8 cellular contexts compared by ENCODE assay signal in genomic region chr13:21075303-21076264, GRCh38. TPM values are rescaled to one million over a fixed set of nuclear protein-coding genes. Genes with fewer than 3 reads are reported as not detected.
DNase-seq lines count a peak whose midpoint lies in the region; ATAC-seq, FAIRE-seq and TF ChIP-seq lines count a peak whose summit lies in the region.

No MANE protein-coding gene starts in this region.

- H3K4me1 Mint-ChIP-seq in CD4-positive, CD25-positive, alpha-beta regulatory T cell = peaks cover 7 to 13% (median 10%) of the 10 kb centered on the region in 4 donors
- peaks cover 32% of the 10 kb centered on the region for H3K4me1 Mint-ChIP-seq in stimulated activated effector memory CD8-positive, alpha-beta T cell treated with anti-CD3 and anti-CD28 coated beads, Interleukin-12 subunit alpha, Interleukin-12 subunit beta, amount 100 ng/mL, for 72 hours

- no peak overlapping the region for H3K27ac ChIP-seq in CD4-positive, CD25-positive, alpha-beta regulatory T cell (ENCODE audit: insufficient read depth, low read length, poor library complexity, severe bottlenecking)
- H3K27ac ChIP-seq in HL-60 (replicated peaks) (peak overlapping the region; percentile 23), GM12878 (ENCODE audit: control insufficient read depth, insufficient read depth) (no peak overlapping the region)

- H3K4me3 ChIP-seq in CD4-positive, CD25-positive, alpha-beta regulatory T cell (ENCODE audit: low read depth, low read length) = peak overlapping the region; percentile 35
- H3K4me3 ChIP-seq in HL-60 (replicated peaks; ENCODE audit: insufficient read depth, low read length) = no peak overlapping the region
- H3K4me3 ChIP-seq in GM12878 = peak overlapping the region; percentile 44; the same call in 1 of the 2 replicates

- peak in 1 of 2 donors; percentile 42 for ATAC-seq in CD4-positive, CD25-positive, alpha-beta regulatory T cell (ENCODE audit: low read depth in 2 of 2)
- peak; percentile 83 for ATAC-seq in GM12878
- peak; percentile 52 for ATAC-seq in stimulated activated effector memory CD8-positive, alpha-beta T cell treated with anti-CD3 and anti-CD28 coated beads, Interleukin-12 subunit alpha, Interleukin-12 subunit beta, amount 100 ng/mL, for 72 hours
- no peak for ATAC-seq in HG03135 (IDR thresholded peaks at IDR 0.05; ENCODE audit: unreplicated experiment)
- no peak for ATAC-seq in GM18873 (IDR thresholded peaks at IDR 0.05; ENCODE audit: low FRiP score, unreplicated experiment)

- CTCF ChIA-PET in GM12878 (lab: Yijun Ruan, JAX) = no interaction called here

- H3K36me3 Mint-ChIP-seq in CD4-positive, CD25-positive, alpha-beta regulatory T cell = no peaks in the 10 kb centered on the region
- no peaks in the 10 kb centered on the region for H3K36me3 Mint-ChIP-seq in stimulated activated effector memory CD8-positive, alpha-beta T cell treated with anti-CD3 and anti-CD28 coated beads, Interleukin-12 subunit alpha, Interleukin-12 subunit beta, amount 100 ng/mL, for 72 hours

- intact Hi-C loops in GM12878 (cut with micrococcal nuclease; ENCODE audit: unreplicated experiment) = loop anchor here (10.0 kb wide), 1 partner anchor 131 kb away; no protein-coding TSS in a partner anchor

- peaks cover 0 to 5% (median 0%) of the 10 kb centered on the region in 7 donors for H3K9me3 Mint-ChIP-seq in CD4-positive, CD25-positive, alpha-beta regulatory T cell
- no peaks in the 10 kb centered on the region for H3K9me3 Mint-ChIP-seq in stimulated activated effector memory CD8-positive, alpha-beta T cell treated with anti-CD3 and anti-CD28 coated beads, Interleukin-12 subunit alpha, Interleukin-12 subunit beta, amount 100 ng/mL, for 72 hours

- peaks cover 9% of the 10 kb centered on the region for H3K4me1 ChIP-seq in CD4-positive, CD25-positive, alpha-beta regulatory T cell (ENCODE audit: control insufficient read depth, insufficient read depth, low read length, poor library complexity, severe bottlenecking)
- H3K4me1 ChIP-seq in GM12878 (ENCODE audit: control insufficient read depth, insufficient read depth, low read length) = peaks cover 6% of the 10 kb centered on the region

- H3K27me3 Mint-ChIP-seq in CD4-positive, CD25-positive, alpha-beta regulatory T cell = peaks cover 59% of the 10 kb centered on the region

- H3K27me3 ChIP-seq in CD4-positive, CD25-positive, alpha-beta regulatory T cell (ENCODE audit: control insufficient read depth, insufficient read depth, low read length) = peaks cover 3% of the 10 kb centered on the region
- no peaks in the 10 kb centered on the region for H3K27me3 ChIP-seq in HL-60 (ENCODE audit: insufficient read depth, poor library complexity, severe bottlenecking)
- H3K27me3 ChIP-seq in GM12878 (replicated peaks in 1 of 2; ENCODE audit: control insufficient read depth in 2 of 2, insufficient read depth in 2 of 2, low read length in 1 of 2) = no peaks in the 10 kb centered on the region; a peak in 1 of 4 replicates

- WGBS in GM12878 (ENCODE audit: insufficient coverage, insufficient replicate concordance, low lambda C conversion rate, missing lambda C conversion rate) = 23% methylated on average over 41 of the region's 67 CpGs

- FAIRE-seq in GM12878 (lab: Jason Lieb, UNC) = no peak

- no peak overlapping the region for H3K9ac ChIP-seq in GM12878 (ENCODE audit: control insufficient read depth, insufficient read depth, low read length)

- SMC1A ChIA-PET in GM12878 (lab: Charles Lee; ENCODE audit: uncharacterized antibody, unreplicated experiment) = no interaction called here

- TF ChIP-seq POLR2A in GM12878 (IDR thresholded peaks at IDR 0.05; ENCODE audit: low read depth, low read length) = no peak

- no peak for TF ChIP-seq RAD21 in GM12878 (IDR thresholded peaks at IDR 0.05; ENCODE audit: insufficient read depth, low read depth, low read length)

- in situ Hi-C loops in GM12878 (cut with MboI) = no loop called here

- no peaks in the 10 kb centered on the region for H3K79me2 ChIP-seq in GM12878 (ENCODE audit: control insufficient read depth, insufficient read depth, low read length)

- H3K27ac Mint-ChIP-seq in CD4-positive, CD25-positive, alpha-beta regulatory T cell = no peak overlapping the region
- peak overlapping the region; percentile 84 for H3K27ac Mint-ChIP-seq in stimulated activated effector memory CD8-positive, alpha-beta T cell treated with anti-CD3 and anti-CD28 coated beads, Interleukin-12 subunit alpha, Interleukin-12 subunit beta, amount 100 ng/mL, for 72 hours

- RAD21 ChIA-PET in GM12878 (lab: Charles Lee; ENCODE audit: unreplicated experiment) = no interaction called here

- peak overlapping the region; percentile 18 for H2AFZ ChIP-seq in GM12878 (ENCODE audit: control insufficient read depth, low read depth, low read length)

- H3K9me3 ChIP-seq in CD4-positive, CD25-positive, alpha-beta regulatory T cell (ENCODE audit: control insufficient read depth in 2 of 2, low read length in 2 of 2) = no peaks in the 10 kb centered on the region
- H3K9me3 ChIP-seq in GM12878 (replicated peaks; ENCODE audit: control insufficient read depth, insufficient read depth, low read length) = no peaks in the 10 kb centered on the region

- H3K36me3 ChIP-seq in CD4-positive, CD25-positive, alpha-beta regulatory T cell (ENCODE audit: control insufficient read depth, insufficient read depth, low read length) = no peaks in the 10 kb centered on the region
- H3K36me3 ChIP-seq in GM12878 (ENCODE audit: control insufficient read depth in 2 of 2, insufficient read depth in 2 of 2, low read length in 1 of 2) = no peaks in the 10 kb centered on the region

- DNase-seq in CD4-positive, CD25-positive, alpha-beta regulatory T cell = peak in 1 of 3 donors; percentile 15
- DNase-seq in HL-60 (ENCODE audit: low read depth in 1 of 2, low spot score in 1 of 2) (no peak), GM12878 (ENCODE audit: low read depth, low spot score) (no peak), islet precursor cell (peak; percentile 76), NCI-H1694 treated with DMSO at 0.1 percent for 48 hours (lab: John Stamatoyannopoulos, UW) (no peak)
- peak; percentile 14 to 64 for DNase-seq in stimulated activated effector memory CD8-positive, alpha-beta T cell treated with anti-CD3 and anti-CD28 coated beads, Interleukin-12 subunit alpha, Interleukin-12 subunit beta, amount 100 ng/mL, for 72 hours (ENCODE audit: low spot score in 2 of 2)

- no TSS peak for BruUV-seq in GM12878 (replicated peaks; lab: Mats Ljungman, UMichigan)

- TF ChIP-seq EP300 in GM12878 (IDR thresholded peaks at IDR 0.05; ENCODE audit: borderline replicate concordance in 1 of 2, control insufficient read depth in 1 of 2, low read depth in 2 of 2, low read length in 2 of 2) = no peak

- peak overlapping the region; percentile 12 to 69 (median 60) for H3K4me3 Mint-ChIP-seq in CD4-positive, CD25-positive, alpha-beta regulatory T cell
- peak overlapping the region; percentile 69 for H3K4me3 Mint-ChIP-seq in stimulated activated effector memory CD8-positive, alpha-beta T cell treated with anti-CD3 and anti-CD28 coated beads, Interleukin-12 subunit alpha, Interleukin-12 subunit beta, amount 100 ng/mL, for 72 hours

- no peaks in the 10 kb centered on the region for H4K20me1 ChIP-seq in GM12878 (ENCODE audit: control insufficient read depth, insufficient read depth)

- peak overlapping the region; percentile 58 for H3K4me2 ChIP-seq in GM12878 (ENCODE audit: control insufficient read depth, insufficient read depth)

- POLR2A ChIA-PET in GM12878 (lab: Charles Lee) = no interaction called here

- TF ChIP-seq CTCF in HL-60 (IDR thresholded peaks at IDR 0.05; ENCODE audit: insufficient read depth, low read length) = no peak
- no peak for TF ChIP-seq CTCF in GM12878 (IDR thresholded peaks at IDR 0.05 in 2 of 3, conservative IDR thresholded peaks at IDR 0.05 in 1 of 3; ENCODE audit: control insufficient read depth in 2 of 3, extremely low read depth in 1 of 3, insufficient read depth in 1 of 3, low read depth in 3 of 3, low read length in 3 of 3)

RNA-seq across cellular contexts. Expression of gene LATS2, which starts 14.2 kb away (rescaled TPM):
- 0.35 TPM for total RNA-seq in CD4-positive, CD25-positive, alpha-beta regulatory T cell
- not detected for polyA plus RNA-seq in CD4-positive, CD25-positive, alpha-beta regulatory T cell
- total RNA-seq in GM12878 (2013; cell fraction: nucleolus; rRNA removed) = 6.5 and 8.9 TPM in 2 replicates
- total RNA-seq in GM12878 (2014; rRNA removed) (3.2 and 3.7 TPM in 2 replicates), GM12878 (2014; rRNA removed; fragmentation: Illumina TruSeq; extraction: Trizol) (2.8 and 2.9 TPM in 2 replicates), GM12878 (2021) (7.8 and 9.8 TPM in 2 replicates)
- polyA plus RNA-seq in GM12878 (2011; ENCODE audit: low read depth) = 1.1 TPM
- polyA plus RNA-seq in GM12878 (2011; rRNA removed) (1.0 TPM in 2 replicates), GM12878 (2014; fragmentation: Illumina TruSeq; extraction: Trizol) (3.3 TPM in 2 replicates), GM12878 (2014; fragmentation: Nextera tagmentation; extraction: Ambion mirVana) (1 to 10 TPM in 1 of 2 experiments, under 1 TPM in 1; 0.90 to 1.1 TPM), GM12878 (2014; rRNA removed) (3.2 and 6.0 TPM in 2 replicates), GM12878 (2016; fragmentation: Nextera tagmentation; extraction: Ambion mirVana) (1 to 10 TPM in 1 of 2 experiments, under 1 TPM in 1; 0.91 to 1.2 TPM)
- 1.0 and 1.5 TPM in 2 replicates for polyA plus RNA-seq in GM12878 (2011; cell fraction: cytosol; rRNA removed)
- 0.88 and 2.0 TPM in 2 replicates for polyA plus RNA-seq in GM12878 (2011; cell fraction: nucleus; rRNA removed)
- polyA plus RNA-seq in GM12878 (2012) = 1.9 and 2.4 TPM in 2 replicates
- 1.5 and 1.6 TPM in 2 replicates for polyA minus RNA-seq in GM12878 (2011; rRNA and poly(A)+ RNA removed)
- 1.1 and 1.2 TPM in 2 replicates for polyA minus RNA-seq in GM12878 (2011; cell fraction: cytosol; rRNA and poly(A)+ RNA removed)
- polyA minus RNA-seq in GM12878 (2011; cell fraction: nucleus; rRNA and poly(A)+ RNA removed) = 0.85 and 0.96 TPM in 2 replicates

Comparison
In these comparisons a context has a peak if more than half of its experiments do, and no peak if none do; other contexts are left out.
1. ATAC-seq: peak in GM12878 (single experiment) and stimulated activated effector memory CD8-positive, alpha-beta T cell treated with anti-CD3 and anti-CD28 coated beads, Interleukin-12 subunit alpha, Interleukin-12 subunit beta, amount 100 ng/mL, for 72 hours (single experiment); none in HG03135 (single experiment) and GM18873 (single experiment).
2. DNase-seq: peak in islet precursor cell (single experiment) and stimulated activated effector memory CD8-positive, alpha-beta T cell treated with anti-CD3 and anti-CD28 coated beads, Interleukin-12 subunit alpha, Interleukin-12 subunit beta, amount 100 ng/mL, for 72 hours (2 of 2); none in HL-60 (0 of 2), GM12878 (single experiment) and NCI-H1694 treated with DMSO at 0.1 percent for 48 hours (single experiment).